In genomic region chrY:12296460-12296859, GRCh38 we compare ENCODE assay signal across 22 cellular contexts.
"Had no signal": no experiment of that assay in that cellular context is flagged by ENCODE, and none has a peak within 500 bp of the region (broad histone marks: within the 10 kb centered on the region; RNA-seq: fewer than 3 reads in every experiment).

No MANE protein-coding gene starts in this region.

- H3K9me3 ChIP-seq: SK-N-SH had no signal

- ATAC-seq: T-cell had no signal

- H3K36me3 Mint-ChIP-seq: T-cell had no signal

- H3K27ac Mint-ChIP-seq: T-cell; T-helper 1 cell treated with Interleukin-12 subunit alpha and Interleukin-12 subunit beta and Interleukin-4 antibody, amounts not matched to agents 30 μg/mL and 1 μg/mL, for 36 hours had no signal

- FAIRE-seq: RCC 7860 had no signal

- H3K4me3 Mint-ChIP-seq: T-cell; T-helper 1 cell treated with Interleukin-12 subunit alpha and Interleukin-12 subunit beta and Interleukin-4 antibody, amounts not matched to agents 30 μg/mL and 1 μg/mL, for 36 hours had no signal

- H3K4me1 Mint-ChIP-seq: T-cell had no signal

- H3K9ac ChIP-seq: KMS-11, SK-N-SH had no signal

- H3K9me3 Mint-ChIP-seq: T-cell; T-helper 1 cell treated with Interleukin-12 subunit alpha and Interleukin-12 subunit beta and Interleukin-4 antibody, amounts not matched to agents 30 μg/mL and 1 μg/mL, for 36 hours had no signal

- H3K4me2 ChIP-seq: KMS-11, SK-N-SH had no signal

- DNase-seq: IMR-90, Kasumi-1, MV-4-11, NCI-H1092, NCI-H1105 treated with DMSO at 0.1 percent for 48 hours, NCI-H1417 treated with DMSO at 0.1 percent for 48 hours, NCI-H146, NCI-H1694 treated with DMSO at 0.1 percent for 48 hours, NCI-H1930, NCI-H2081, NCI-H2107, NCI-H524, NCI-H526 treated with DMSO at 0.1 percent for 48 hours, NCI-H748 treated with DMSO at 0.1 percent for 48 hours, RPMI8226, SHP77, SK-N-SH, SW 1271, T-cell had no signal

- H3K27ac ChIP-seq: KMS-11 had no signal

- H3K27me3 Mint-ChIP-seq: T-cell had no signal
